In genomic region chr11:1661454-1662269, GRCh38 we compare ENCODE assay signal across 1 cellular context.
TF ChIP-seq lines count a peak whose summit lies in the region.

No MANE protein-coding gene starts in this region.

TF ChIP-seq in liver, 16 proteins besides CTCF, POLR2A, EP300 and RAD21:
- TF ChIP-seq FOXA2 (IDR thresholded peaks at IDR 0.05) (peak; percentile 21), RXRA (IDR thresholded peaks at IDR 0.05) (peak; percentile 72 to 84), SP1 (IDR thresholded peaks at IDR 0.05) (peak; percentile 74), MAX (IDR thresholded peaks at IDR 0.05) (peak; percentile 29), HNF4G (IDR thresholded peaks at IDR 0.05) (peak; percentile 76), HNF4A (conservative IDR thresholded peaks at IDR 0.05) (peak; percentile 70 to 80), REST (IDR thresholded peaks at IDR 0.05) (peak; percentile 4), GABPA (IDR thresholded peaks at IDR 0.05 in 1 of 2, conservative IDR thresholded peaks at IDR 0.05 in 1 of 2) (peak in 1 of 2 donors; percentile 13)
